Comparison of ENCODE assay signal across 8 cellular contexts in the genomic region with DNA sequence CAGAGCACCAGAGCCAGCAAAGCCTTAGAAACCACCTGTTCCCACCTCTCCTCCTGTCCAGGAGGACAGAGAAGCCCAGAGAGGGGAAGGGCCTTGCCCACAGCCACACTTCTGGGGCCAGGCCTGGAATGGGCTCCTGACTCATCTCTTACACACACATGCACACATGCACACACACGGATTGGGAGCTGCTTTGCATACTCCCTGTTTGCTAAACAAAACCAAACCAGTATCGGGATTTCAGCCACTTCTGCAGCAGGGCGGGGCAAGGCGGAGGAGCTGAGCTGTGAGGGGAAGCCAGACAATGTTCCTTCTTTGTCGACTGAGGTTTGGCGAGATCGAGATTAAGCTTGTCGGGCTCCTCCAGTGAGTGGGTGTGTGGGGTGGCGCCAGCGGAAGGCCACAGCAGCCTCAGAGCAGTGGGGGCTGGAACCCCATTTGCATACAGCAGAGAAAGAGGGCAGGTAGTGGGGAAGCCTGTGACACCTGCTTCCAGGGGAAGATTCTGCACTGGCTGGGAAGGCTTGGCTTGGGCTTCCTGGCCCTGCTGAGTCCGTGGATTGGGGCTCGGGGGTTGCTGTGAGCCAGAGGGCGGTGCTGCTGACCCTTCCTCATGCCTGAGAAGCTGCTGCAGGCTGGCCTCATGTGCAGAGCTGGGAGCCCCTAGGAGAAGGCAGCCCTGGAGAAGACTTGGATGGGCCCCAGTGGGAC. TPM values are rescaled to one million over a fixed set of nuclear protein-coding genes. Genes with fewer than 3 reads are reported as not detected.
DNase-seq lines count a peak whose midpoint lies in the region; ATAC-seq and TF ChIP-seq lines count a peak whose summit lies in the region.

No MANE protein-coding gene starts in this region.

- no peaks in the 10 kb centered on the region for H3K79me2 ChIP-seq in SK-N-SH (ENCODE audit: insufficient read depth)

- no peak for TF ChIP-seq POLR2A in suprapubic skin (IDR thresholded peaks at IDR 0.05)

- DNase-seq in SK-N-SH (peak; percentile 8), NCI-H226 (peak; percentile 47), fibroblast of gingiva (ENCODE audit: low read depth) (peak; percentile 25), suprapubic skin (ENCODE audit: low spot score in 2 of 2) (no peak), occipital lobe (lab: John Stamatoyannopoulos, UW) (no peak), cerebellar cortex (ENCODE audit: low spot score) (no peak), LoVo (ENCODE audit: low spot score) (no peak)

- no peaks in the 10 kb centered on the region for H3F3A ChIP-seq in SK-N-SH (replicated peaks; ENCODE audit: insufficient read depth)

- 72% methylated on average over 10 of the region's 13 CpGs for WGBS in SK-N-SH (ENCODE audit: low lambda C conversion rate)
- WGBS in suprapubic skin, result 21% methylated on average over 12 of the region's 13 CpGs

- H3K4me2 ChIP-seq in SK-N-SH, result no peak overlapping the region

- no peak overlapping the region for H3K9ac ChIP-seq in SK-N-SH

- H3K4me3 ChIP-seq in SK-N-SH (ENCODE audit: low read depth in 2 of 2, low read length in 1 of 2) (no peak overlapping the region), suprapubic skin (no peak overlapping the region)

- H3K27me3 ChIP-seq in SK-N-SH (ENCODE audit: insufficient read depth) (peaks cover 48% of the 10 kb centered on the region), suprapubic skin (peaks cover 37% of the 10 kb centered on the region)

- POLR2A ChIA-PET in SK-N-SH (lab: Yijun Ruan, JAX), result no interaction called here

- no peaks in the 10 kb centered on the region for H3K36me3 ChIP-seq in SK-N-SH (replicated peaks in 1 of 2; ENCODE audit: control insufficient read depth in 1 of 2, insufficient read depth in 2 of 2, low read length in 1 of 2)
- no peaks in the 10 kb centered on the region for H3K36me3 ChIP-seq in suprapubic skin

- TF ChIP-seq RAD21 in SK-N-SH (IDR thresholded peaks at IDR 0.05; ENCODE audit: low read length), result no peak

- no peaks in the 10 kb centered on the region; a peak in 1 of 4 replicates for H3K4me1 ChIP-seq in SK-N-SH (ENCODE audit: control insufficient read depth in 1 of 2, insufficient read depth in 2 of 2, low read depth in 1 of 2, low read length in 1 of 2)
- peaks cover 23% of the 10 kb centered on the region for H3K4me1 ChIP-seq in suprapubic skin

- no peaks in the 10 kb centered on the region for H3K9me2 ChIP-seq in SK-N-SH

- no peaks in the 10 kb centered on the region for H4K20me1 ChIP-seq in SK-N-SH (ENCODE audit: insufficient read depth)

- H2AFZ ChIP-seq in SK-N-SH (ENCODE audit: low read depth), result no peak overlapping the region

- CTCF ChIA-PET in SK-N-SH (lab: Yijun Ruan, JAX), result interaction anchor here (2.8 to 3.9 kb wide), 2 partner anchors 18 to 28 kb away, joined by 14 to 25 read pairs; no protein-coding TSS in a partner anchor

- H3K9me3 ChIP-seq in SK-N-SH (no peaks in the 10 kb centered on the region), suprapubic skin (no peaks in the 10 kb centered on the region)

- no peak for TF ChIP-seq EP300 in SK-N-SH (IDR thresholded peaks at IDR 0.05; ENCODE audit: borderline replicate concordance in 1 of 2, low read depth in 1 of 2, low read length in 1 of 2)
- TF ChIP-seq EP300 in suprapubic skin (IDR thresholded peaks at IDR 0.05), result no peak

- no peak for ATAC-seq in SK-N-SH treated with all-trans-retinoic acid at 6 μM for 48 hours

- no peak for TF ChIP-seq CTCF in SK-N-SH (IDR thresholded peaks at IDR 0.05)
- no peak for TF ChIP-seq CTCF in suprapubic skin (IDR thresholded peaks at IDR 0.05)

- H3K27ac ChIP-seq in SK-N-SH (ENCODE audit: low read depth in 2 of 2, low read length in 1 of 2) (no peak overlapping the region), suprapubic skin (peak overlapping the region; percentile 75)

TF ChIP-seq in SK-N-SH, 30 proteins besides CTCF, POLR2A, EP300 and RAD21:
- no peak for TF ChIP-seq NFIC (IDR thresholded peaks at IDR 0.05; ENCODE audit: borderline replicate concordance)
- TF ChIP-seq, protein P1, sequence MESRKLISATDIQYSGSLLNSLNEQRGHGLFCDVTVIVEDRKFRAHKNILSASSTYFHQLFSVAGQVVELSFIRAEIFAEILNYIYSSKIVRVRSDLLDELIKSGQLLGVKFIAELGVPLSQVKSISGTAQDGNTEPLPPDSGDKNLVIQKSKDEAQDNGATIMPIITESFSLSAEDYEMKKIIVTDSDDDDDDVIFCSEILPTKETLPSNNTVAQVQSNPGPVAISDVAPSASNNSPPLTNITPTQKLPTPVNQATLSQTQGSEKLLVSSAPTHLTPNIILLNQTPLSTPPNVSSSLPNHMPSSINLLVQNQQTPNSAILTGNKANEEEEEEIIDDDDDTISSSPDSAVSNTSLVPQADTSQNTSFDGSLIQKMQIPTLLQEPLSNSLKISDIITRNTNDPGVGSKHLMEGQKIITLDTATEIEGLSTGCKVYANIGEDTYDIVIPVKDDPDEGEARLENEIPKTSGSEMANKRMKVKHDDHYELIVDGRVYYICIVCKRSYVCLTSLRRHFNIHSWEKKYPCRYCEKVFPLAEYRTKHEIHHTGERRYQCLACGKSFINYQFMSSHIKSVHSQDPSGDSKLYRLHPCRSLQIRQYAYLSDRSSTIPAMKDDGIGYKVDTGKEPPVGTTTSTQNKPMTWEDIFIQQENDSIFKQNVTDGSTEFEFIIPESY (IDR thresholded peaks at IDR 0.05; ENCODE audit: borderline replicate concordance, low read depth), result no peak

TF ChIP-seq in SK-N-SH treated with all-trans-retinoic acid at 6 μM for 48 hours, 23 proteins besides CTCF, POLR2A, EP300 and RAD21:
- no peak for TF ChIP-seq ZFP3 (CRISPR knock-in tag; IDR thresholded peaks at IDR 0.05)
TF ChIP-seq in SK-N-SH treated with all-trans-retinoic acid at 6 μM for 48 hours: peak in this region for 0.

RNA-seq across cellular contexts. Expression of gene GFI1B, which starts 16.1 kb away (rescaled TPM):
- 0.03 TPM in 1 of 2 replicates, not detected in the other for polyA plus RNA-seq in SK-N-SH (2012; rRNA removed)
- 0.01 and 0.03 TPM in 2 replicates for polyA plus RNA-seq in SK-N-SH (2012; cell fraction: cytosol; rRNA removed)
- not detected in 2 replicates for polyA plus RNA-seq in SK-N-SH (2012; cell fraction: nucleus; rRNA removed)
- not detected for total RNA-seq in suprapubic skin
- total RNA-seq in occipital lobe, result not detected

RNA-seq across cellular contexts. Expression of gene GTF3C5, which starts 36.2 kb away (rescaled TPM):
- polyA plus RNA-seq in SK-N-SH (2012; rRNA removed), result 57.3 and 59.1 TPM in 2 replicates
- 29.6 and 37.0 TPM in 2 replicates for polyA plus RNA-seq in SK-N-SH (2012; cell fraction: cytosol; rRNA removed)
- 165 and 172 TPM in 2 replicates for polyA plus RNA-seq in SK-N-SH (2012; cell fraction: nucleus; rRNA removed)
- total RNA-seq in suprapubic skin (100 to 1,000 TPM in 1 of 4 donors, 10 to 100 TPM in 3; 55.8 to 103 (median 63.1) TPM), occipital lobe (29.2 TPM)

RNA-seq across cellular contexts. Expression of gene TSC1, which starts 50.1 kb away (rescaled TPM):
- polyA plus RNA-seq in SK-N-SH (2012; rRNA removed), result 18.3 and 27.6 TPM in 2 replicates
- 7.1 and 8.2 TPM in 2 replicates for polyA plus RNA-seq in SK-N-SH (2012; cell fraction: cytosol; rRNA removed)
- 65.5 and 104 TPM in 2 replicates for polyA plus RNA-seq in SK-N-SH (2012; cell fraction: nucleus; rRNA removed)
- 100 to 1,000 TPM in 1 of 4 donors, 10 to 100 TPM in 3; 36.4 to 155 (median 46.6) TPM for total RNA-seq in suprapubic skin
- 48.5 TPM for total RNA-seq in occipital lobe

Comparison
In these comparisons a context has a peak if more than half of its experiments do, and no peak if none do; other contexts are left out.
1. DNase-seq: peak in SK-N-SH (single experiment), NCI-H226 (single experiment) and fibroblast of gingiva (single experiment); none in suprapubic skin (0 of 2), occipital lobe (single experiment), cerebellar cortex (single experiment) and LoVo (single experiment).